Comparison of ENCODE assay signal across 16 cellular contexts in genomic region chr5:124670672-124671592, GRCh38.
DNase-seq lines count a peak whose midpoint lies in the region; ATAC-seq and TF ChIP-seq lines count a peak whose summit lies in the region.
"Had no signal": no experiment of that assay in that cellular context is flagged by ENCODE, and none has a peak within 500 bp of the region (broad histone marks: within the 10 kb centered on the region; RNA-seq: fewer than 3 reads in every experiment).

No MANE protein-coding gene starts in this region.

- H3K4me3 Mint-ChIP-seq in effector memory CD8-positive, alpha-beta T cell = no peak overlapping the region
- H3K4me3 Mint-ChIP-seq: B cell; naive thymus-derived CD8-positive, alpha-beta T cell; stimulated activated effector memory CD8-positive, alpha-beta T cell treated with anti-CD3 and anti-CD28 coated beads, Interleukin-12 subunit alpha, Interleukin-12 subunit beta, amount 100 ng/mL, for 72 hours had no signal

- no peaks in the 10 kb centered on the region for H3K27me3 Mint-ChIP-seq in effector memory CD8-positive, alpha-beta T cell
- H3K27me3 Mint-ChIP-seq: B cell had no signal

- H3K9me3 ChIP-seq in body of pancreas (no peaks in the 10 kb centered on the region), left lung (no peaks in the 10 kb centered on the region)

- ATAC-seq in body of pancreas (peak; percentile 41), left lung (peak; percentile 31), HG03460 (IDR thresholded peaks at IDR 0.05; ENCODE audit: unreplicated experiment) (no peak)
- ATAC-seq in effector memory CD8-positive, alpha-beta T cell (replicated peaks) = no peak
- ATAC-seq: naive thymus-derived CD8-positive, alpha-beta T cell; sciatic nerve; stimulated activated effector memory CD8-positive, alpha-beta T cell treated with anti-CD3 and anti-CD28 coated beads, Interleukin-12 subunit alpha, Interleukin-12 subunit beta, amount 100 ng/mL, for 72 hours had no signal

- 28 to 32% methylated on average over 4 of the region's 4 CpGs for WGBS in body of pancreas, 2 donors

- TF ChIP-seq POLR2A in body of pancreas (IDR thresholded peaks at IDR 0.05) = no peak

- intact Hi-C loops in body of pancreas (cut with DNase I) (no loop called here), left lung (cut with DNase I) (no loop called here)

- TF ChIP-seq CTCF in body of pancreas (IDR thresholded peaks at IDR 0.05) (no peak), left lung (IDR thresholded peaks at IDR 0.05) (no peak)

- H3K4me1 ChIP-seq in body of pancreas = peaks cover 63% of the 10 kb centered on the region
- peaks cover 8 to 21% of the 10 kb centered on the region in 2 donors for H3K4me1 ChIP-seq in left lung

- H3K27me3 ChIP-seq in body of pancreas (no peaks in the 10 kb centered on the region), left lung (no peaks in the 10 kb centered on the region)

- H3K36me3 Mint-ChIP-seq in effector memory CD8-positive, alpha-beta T cell (ENCODE audit: insufficient read depth) = no peaks in the 10 kb centered on the region
- H3K36me3 Mint-ChIP-seq: naive thymus-derived CD8-positive, alpha-beta T cell; stimulated activated effector memory CD8-positive, alpha-beta T cell treated with anti-CD3 and anti-CD28 coated beads, Interleukin-12 subunit alpha, Interleukin-12 subunit beta, amount 100 ng/mL, for 72 hours had no signal

- H3K27ac Mint-ChIP-seq in effector memory CD8-positive, alpha-beta T cell = no peak overlapping the region
- H3K27ac Mint-ChIP-seq: B cell; naive thymus-derived CD8-positive, alpha-beta T cell; stimulated activated effector memory CD8-positive, alpha-beta T cell treated with anti-CD3 and anti-CD28 coated beads, Interleukin-12 subunit alpha, Interleukin-12 subunit beta, amount 100 ng/mL, for 72 hours had no signal

- DNase-seq in COR-L47 (lab: John Stamatoyannopoulos, UW) (peak; percentile 83), NCI-H146 (lab: John Stamatoyannopoulos, UW) (peak; percentile 91), body of pancreas (no peak), left lung (no peak), HuH-7 (ENCODE audit: low spot score) (no peak)
- no peak for DNase-seq in effector memory CD8-positive, alpha-beta T cell
- DNase-seq in NK-92 treated with Interleukin-12 subunit alpha and Interleukin-12 subunit beta, amount 100 ng/mL, for 24 hours (lab: John Stamatoyannopoulos, UW) = no peak
- DNase-seq: activated effector memory CD4-positive, alpha-beta T cell treated with Interleukin-2 at 50 U/mL for 16 hours; DND-41; head of caudate nucleus; naive thymus-derived CD8-positive, alpha-beta T cell; stimulated activated CD4-positive, alpha-beta T cell treated with anti-CD3 and anti-CD28 coated beads, Interleukin-4, amount 100 ng/mL, for 4 hours had no signal

- H3K36me3 ChIP-seq in body of pancreas (replicated peaks in 1 of 2; ENCODE audit: insufficient read depth in 1 of 2, low read depth in 2 of 2) (no peaks in the 10 kb centered on the region), left lung (no peaks in the 10 kb centered on the region)

- H3K4me3 ChIP-seq in body of pancreas = no peak overlapping the region
- H3K4me3 ChIP-seq in left lung = no peak overlapping the region

- H3K9me3 Mint-ChIP-seq in effector memory CD8-positive, alpha-beta T cell = no peaks in the 10 kb centered on the region
- H3K9me3 Mint-ChIP-seq: naive thymus-derived CD8-positive, alpha-beta T cell; stimulated activated effector memory CD8-positive, alpha-beta T cell treated with anti-CD3 and anti-CD28 coated beads, Interleukin-12 subunit alpha, Interleukin-12 subunit beta, amount 100 ng/mL, for 72 hours had no signal

- H3K4me1 Mint-ChIP-seq in effector memory CD8-positive, alpha-beta T cell (ENCODE audit: low read depth in 2 of 2) = no peaks in the 10 kb centered on the region
- H3K4me1 Mint-ChIP-seq: stimulated activated effector memory CD8-positive, alpha-beta T cell treated with anti-CD3 and anti-CD28 coated beads, Interleukin-12 subunit alpha, Interleukin-12 subunit beta, amount 100 ng/mL, for 72 hours had no signal

- H3K27ac ChIP-seq in body of pancreas = peak overlapping the region in 3 of 4 donors; percentile 2 to 28 (median 21)
- H3K27ac ChIP-seq in left lung = peak overlapping the region in 1 of 2 donors; percentile 5

Comparison
In these comparisons a context has a peak if more than half of its experiments do, and no peak if none do; other contexts are left out.
1. DNase-seq: peak in COR-L47 (single experiment) and NCI-H146 (single experiment); none in body of pancreas (0 of 4), left lung (0 of 2), HuH-7 (single experiment), effector memory CD8-positive, alpha-beta T cell (0 of 3) and NK-92 treated with Interleukin-12 subunit alpha and Interleukin-12 subunit beta, amount 100 ng/mL, for 24 hours (single experiment).
2. ATAC-seq: peak in body of pancreas (single experiment) and left lung (single experiment); none in effector memory CD8-positive, alpha-beta T cell (single experiment) and HG03460 (single experiment).